ENCODE assay signal across 23 cellular contexts in the genomic region with DNA sequence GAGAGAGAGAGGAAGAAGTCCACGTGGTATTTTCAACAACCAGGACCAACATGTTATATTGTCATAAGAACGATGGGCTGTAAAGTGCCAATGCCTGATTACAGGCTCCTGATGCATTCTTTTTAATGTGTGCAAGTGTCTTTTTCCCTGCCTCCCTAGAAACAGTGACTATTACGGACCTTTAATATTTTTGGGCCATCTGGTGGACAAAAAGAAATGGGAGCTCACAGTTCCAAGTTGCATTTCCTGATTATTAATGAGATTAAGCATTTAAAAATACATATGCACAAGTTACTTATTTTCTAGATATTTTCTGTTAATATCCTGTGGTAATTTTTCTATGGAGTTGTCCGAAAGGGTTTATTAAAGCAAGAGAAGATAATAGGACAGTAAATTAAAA.
"Had no signal": no experiment of that assay in that cellular context is flagged by ENCODE, and none has a peak within 500 bp of the region (broad histone marks: within the 10 kb centered on the region; RNA-seq: fewer than 3 reads in every experiment).

No MANE protein-coding gene starts in this region.

- H3K27me3 ChIP-seq: body of pancreas, heart right ventricle, neural progenitor cell, spleen, upper lobe of right lung had no signal

- H3K36me3 ChIP-seq: heart right ventricle, neural progenitor cell, spleen, thoracic aorta, upper lobe of right lung had no signal

- ATAC-seq: activated CD8-positive, alpha-beta T cell treated with anti-CD3 and anti-CD28 coated beads, Interleukin-2, amount 10 ng/mL, durations not matched to agents 7 days and 5 days; activated naive CD8-positive, alpha-beta T cell treated with anti-CD3 and anti-CD28 coated beads, Interleukin-2, amount 50 U/mL, for 24 hours; body of pancreas; heart right ventricle; left lobe of liver; naive thymus-derived CD4-positive, alpha-beta T cell; T-helper 17 cell; upper lobe of right lung had no signal

- H3K9me3 ChIP-seq: body of pancreas, thoracic aorta, upper lobe of right lung had no signal

- H3K4me1 ChIP-seq: body of pancreas, heart right ventricle, neural progenitor cell, spleen, upper lobe of right lung had no signal

- H3K27ac ChIP-seq: body of pancreas, heart right ventricle, neural progenitor cell, spleen, thoracic aorta, upper lobe of right lung had no signal

- DNase-seq: activated CD4-positive, alpha-beta T cell treated with anti-CD3 and anti-CD28 coated beads for 1 hour; activated CD4-positive, alpha-beta T cell treated with anti-CD3 and anti-CD28 coated beads, Interleukin-2, amount 50 U/mL, for 1 hour; activated CD8-positive, alpha-beta T cell treated with anti-CD3 and anti-CD28 coated beads, Interleukin-2, amount 10 ng/mL, durations not matched to agents 7 days and 5 days; activated gamma-delta T cell; activated naive CD4-positive, alpha-beta T cell treated with anti-CD3 and anti-CD28 coated beads, Interleukin-2, amount 50 U/mL, for 16 hours; activated naive CD8-positive, alpha-beta T cell treated with anti-CD3 and anti-CD28 coated beads, Interleukin-2, amount 50 U/mL, for 24 hours; anterior cingulate cortex; body of pancreas; dermis blood vessel endothelial cell; effector CD8-positive, alpha-beta T cell; heart right ventricle; islet precursor cell; naive thymus-derived CD4-positive, alpha-beta T cell; spleen; stimulated activated CD4-positive, alpha-beta T cell treated with anti-CD3 and anti-CD28 coated beads, Interleukin-4, amount 100 ng/mL, for 1 hour; stimulated activated naive CD4-positive, alpha-beta T cell treated with Interleukin-2 at 50 U/mL for 16 hours; SW 1271; T-helper 17 cell; upper lobe of right lung had no signal

- H3K4me3 ChIP-seq: body of pancreas, heart right ventricle, lung, neural progenitor cell, spleen, thoracic aorta, upper lobe of right lung had no signal
